In the genomic region with DNA sequence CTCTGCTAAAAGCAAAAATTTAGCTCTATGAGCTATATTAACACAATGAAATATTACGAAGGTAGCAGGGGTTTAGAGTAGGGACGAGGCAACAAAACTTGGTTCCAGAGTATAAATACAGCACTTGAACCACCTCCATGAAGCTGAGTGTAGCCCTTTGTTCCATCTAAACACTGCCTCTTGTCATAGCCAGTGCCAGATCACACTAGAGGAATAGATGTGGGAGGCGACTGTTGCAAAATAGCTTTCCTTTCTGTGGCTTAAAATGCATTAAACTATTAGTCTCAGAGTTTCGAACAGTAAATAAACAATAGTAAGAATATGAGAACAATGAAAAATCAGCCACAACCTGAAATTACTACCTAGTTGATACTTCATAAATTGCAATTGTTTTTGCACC, we compare ENCODE assay signal across 1 cellular context.
TF ChIP-seq lines count a peak whose summit lies in the region.

No MANE protein-coding gene starts in this region.

TF ChIP-seq in HepG2, 621 proteins besides CTCF, POLR2A, EP300 and RAD21:
- TF ChIP-seq LCORL (IDR thresholded peaks at IDR 0.05) = no peak
- TF ChIP-seq LCORL (CRISPR knock-in tag; IDR thresholded peaks at IDR 0.05) = 0 out of 2 replicates have a peak, but pooled peaks have one; percentile 0
- no peak for TF ChIP-seq CCDC6 (CRISPR knock-in tag; IDR thresholded peaks at IDR 0.05)
